In genomic region chr11:2898366-2899079, GRCh38 we compare ENCODE assay signal across 1 cellular context.
A peak's percentile ranks its signal among the peaks of the same experiment; 100 is the strongest.
TF ChIP-seq lines count a peak whose summit lies in the region.

No MANE protein-coding gene starts in this region.

TF ChIP-seq in K562, 482 proteins besides CTCF, POLR2A, EP300 and RAD21 (continued from another document and continues in another):
- peak; percentile 59; the same call in 1 of the 2 replicates for TF ChIP-seq ZNF609 (CRISPR knock-in tag; IDR thresholded peaks at IDR 0.05; ENCODE audit: borderline replicate concordance)
- TF ChIP-seq U2AF1 (optimal IDR thresholded peaks at IDR 0.05; ENCODE audit: low read depth, low read length): no peak
- no peak for TF ChIP-seq SMARCE1 (IDR thresholded peaks at IDR 0.05)
- no peak for TF ChIP-seq ZFPM2 (CRISPR knock-in tag; IDR thresholded peaks at IDR 0.05)
- no peak for TF ChIP-seq SRSF7 (optimal IDR thresholded peaks at IDR 0.05; ENCODE audit: low read depth, low read length)
- no peak for TF ChIP-seq HDAC1 (IDR thresholded peaks at IDR 0.05)
- TF ChIP-seq CCAR2 (IDR thresholded peaks at IDR 0.05; ENCODE audit: low read depth, low read length): no peak
- TF ChIP-seq TCF7L2 (IDR thresholded peaks at IDR 0.05; ENCODE audit: low read depth, low read length): no peak
- no peak for TF ChIP-seq ARID2 (IDR thresholded peaks at IDR 0.05)
- TF ChIP-seq ZBTB33 (CRISPR knock-in tag; IDR thresholded peaks at IDR 0.05): peak; percentile 68
- no peak for TF ChIP-seq KLF16 (IDR thresholded peaks at IDR 0.05)
- 0 out of 2 replicates have a peak, but pooled peaks have one; percentile 62 for TF ChIP-seq MECOM (CRISPR knock-in tag; IDR thresholded peaks at IDR 0.05)
- no peak for TF ChIP-seq NBN (IDR thresholded peaks at IDR 0.05; ENCODE audit: low read depth)
- TF ChIP-seq NFE2 (IDR thresholded peaks at IDR 0.05; ENCODE audit: low read depth): no peak
- TF ChIP-seq ELK3 (CRISPR knock-in tag; IDR thresholded peaks at IDR 0.05): no peak
- no peak for TF ChIP-seq SAP30 (IDR thresholded peaks at IDR 0.05; ENCODE audit: borderline replicate concordance, insufficient read depth, low read depth, low read length, poor library complexity, severe bottlenecking)
- no peak for TF ChIP-seq HDAC8 (tag; IDR thresholded peaks at IDR 0.05)
- TF ChIP-seq MTA1 (IDR thresholded peaks at IDR 0.05; ENCODE audit: borderline replicate concordance): no peak
- TF ChIP-seq STAG1 (CRISPR knock-in tag; IDR thresholded peaks at IDR 0.05; ENCODE audit: borderline replicate concordance): no peak
- TF ChIP-seq FOXA1 (IDR thresholded peaks at IDR 0.05; ENCODE audit: borderline replicate concordance): no peak
- TF ChIP-seq YY1 (IDR thresholded peaks at IDR 0.05; ENCODE audit: borderline replicate concordance in 1 of 3, control insufficient read depth in 1 of 3, extremely low read depth in 1 of 3, insufficient read depth in 3 of 3, insufficient read length in 1 of 3, insufficient replicate concordance in 2 of 3, low read depth in 1 of 3, low read length in 2 of 3): no peak
- no peak for TF ChIP-seq CREB3 (tag; conservative IDR thresholded peaks at IDR 0.05; ENCODE audit: low read depth)
- no peak for TF ChIP-seq EGR1 (conservative IDR thresholded peaks at IDR 0.05)
- TF ChIP-seq RAD51 (IDR thresholded peaks at IDR 0.05; ENCODE audit: borderline replicate concordance, low read depth): no peak
- TF ChIP-seq ELF4 (CRISPR knock-in tag; IDR thresholded peaks at IDR 0.05): no peak
- no peak for TF ChIP-seq PHF20 (IDR thresholded peaks at IDR 0.05; ENCODE audit: partially characterized antibody)
- peak; percentile 63 for TF ChIP-seq NR2C2 (CRISPR knock-in tag; IDR thresholded peaks at IDR 0.05)
- TF ChIP-seq NR2C2 (tag; IDR thresholded peaks at IDR 0.05): peak; percentile 78
- TF ChIP-seq MYC (IDR thresholded peaks at IDR 0.05; ENCODE audit: low read depth, low read length): peak; percentile 74
- TF ChIP-seq MYC (CRISPR knock-in tag; IDR thresholded peaks at IDR 0.05; ENCODE audit: borderline replicate concordance, low read depth): peak; percentile 46; the same call in 1 of the 2 replicates
- no peak for TF ChIP-seq SIN3A (IDR thresholded peaks at IDR 0.05; ENCODE audit: borderline replicate concordance in 2 of 2, control insufficient read depth in 1 of 2, low read depth in 2 of 2, low read length in 2 of 2)
- TF ChIP-seq CHD2 (IDR thresholded peaks at IDR 0.05; ENCODE audit: low read depth, low read length): no peak
- no peak for TF ChIP-seq MCM7 (IDR thresholded peaks at IDR 0.05)
- TF ChIP-seq ZNF778 (CRISPR knock-in tag; IDR thresholded peaks at IDR 0.05): no peak
- no peak for TF ChIP-seq REST (CRISPR knock-in tag; IDR thresholded peaks at IDR 0.05; ENCODE audit: low read depth)
- TF ChIP-seq MXD1 (CRISPR knock-in tag; IDR thresholded peaks at IDR 0.05; ENCODE audit: borderline replicate concordance, poor library complexity, severe bottlenecking): no peak
- TF ChIP-seq CREM (IDR thresholded peaks at IDR 0.05; ENCODE audit: low read depth): peak; percentile 59
- TF ChIP-seq POLR2G (IDR thresholded peaks at IDR 0.05; ENCODE audit: low read depth, low read length): no peak
- no peak; the same call in 1 of the 2 replicates for TF ChIP-seq ETS1 (conservative IDR thresholded peaks at IDR 0.05; ENCODE audit: control insufficient read depth, low read depth, low read length)
- no peak for TF ChIP-seq ZBTB17 (CRISPR knock-in tag; IDR thresholded peaks at IDR 0.05)
- no peak for TF ChIP-seq STAT6 (CRISPR knock-in tag; IDR thresholded peaks at IDR 0.05)
- TF ChIP-seq MAFG (tag; conservative IDR thresholded peaks at IDR 0.05): no peak
- TF ChIP-seq KLF13 (tag; IDR thresholded peaks at IDR 0.05; ENCODE audit: borderline replicate concordance, low read depth): no peak
- no peak for TF ChIP-seq SREBF2 (CRISPR knock-in tag; IDR thresholded peaks at IDR 0.05)
- no peak for TF ChIP-seq BRD4 (IDR thresholded peaks at IDR 0.05)
- TF ChIP-seq NCOA4 (IDR thresholded peaks at IDR 0.05; ENCODE audit: partially characterized antibody): no peak
- no peak for TF ChIP-seq GATAD2A (IDR thresholded peaks at IDR 0.05)
- no peak for TF ChIP-seq ZNF217 (CRISPR knock-in tag; IDR thresholded peaks at IDR 0.05)
- no peak for TF ChIP-seq KAT8 (IDR thresholded peaks at IDR 0.05; ENCODE audit: low read depth)
- no peak for TF ChIP-seq ZNF75A (CRISPR knock-in tag; IDR thresholded peaks at IDR 0.05)
- peak; percentile 18 for TF ChIP-seq NUFIP1 (IDR thresholded peaks at IDR 0.05; ENCODE audit: partially characterized antibody)
- TF ChIP-seq SMAD1 (IDR thresholded peaks at IDR 0.05; ENCODE audit: low read depth, low read length, partially characterized antibody): no peak
- TF ChIP-seq SRSF9 (IDR thresholded peaks at IDR 0.05; ENCODE audit: borderline replicate concordance, low read depth, low read length): no peak
- no peak for TF ChIP-seq MLX (CRISPR knock-in tag; conservative IDR thresholded peaks at IDR 0.05)
- no peak for TF ChIP-seq ZNF232 (CRISPR knock-in tag; IDR thresholded peaks at IDR 0.05)
- no peak for TF ChIP-seq BRD9 (IDR thresholded peaks at IDR 0.05; ENCODE audit: low read depth, partially characterized antibody)
- TF ChIP-seq ZNF253 (CRISPR knock-in tag; conservative IDR thresholded peaks at IDR 0.05): no peak
